9 cellular contexts compared by ENCODE assay signal in the genomic region with DNA sequence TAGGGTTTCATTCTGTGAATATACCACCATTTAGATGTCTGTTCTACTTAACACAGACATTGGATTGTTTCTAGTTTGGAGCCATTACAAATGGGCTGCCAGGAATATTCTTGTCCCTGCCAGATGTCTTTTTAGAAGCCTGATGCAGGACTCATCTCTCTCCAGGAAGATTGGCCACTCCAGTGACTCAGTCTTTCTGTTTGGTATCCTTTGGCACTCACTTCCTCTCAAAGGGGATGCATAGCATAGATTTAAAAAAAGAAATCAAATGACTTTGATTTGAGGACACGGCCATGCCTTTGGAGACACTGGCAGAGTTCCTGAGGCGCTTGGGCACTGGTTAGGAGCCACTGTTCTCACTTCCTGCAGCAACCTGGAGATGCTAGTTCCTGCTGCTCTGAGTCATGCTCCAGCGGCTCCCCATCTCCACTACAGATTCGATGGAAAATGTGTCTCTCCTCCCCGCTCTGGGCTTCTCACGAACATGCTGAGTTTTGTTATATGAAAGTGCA. TPM values are rescaled to one million over a fixed set of nuclear protein-coding genes. Genes with fewer than 3 reads are reported as not detected.
A peak's percentile ranks its signal among the peaks of the same experiment; 100 is the strongest.
DNase-seq lines count a peak whose midpoint lies in the region; ATAC-seq, FAIRE-seq and TF ChIP-seq lines count a peak whose summit lies in the region.
"Had no signal": no experiment of that assay in that cellular context is flagged by ENCODE, and none has a peak within 500 bp of the region (broad histone marks: within the 10 kb centered on the region; RNA-seq: fewer than 3 reads in every experiment).

No MANE protein-coding gene starts in this region.

- TF ChIP-seq CTCF in bronchial epithelial cell (IDR thresholded peaks at IDR 0.05; ENCODE audit: insufficient read depth, low read length, severe bottlenecking) (no peak), upper lobe of right lung (IDR thresholded peaks at IDR 0.05) (no peak)

- H3K4me1 Mint-ChIP-seq in stimulated activated effector memory CD8-positive, alpha-beta T cell treated with anti-CD3 and anti-CD28 coated beads, Interleukin-12 subunit alpha, Interleukin-12 subunit beta, amount 100 ng/mL, for 72 hours = no peaks in the 10 kb centered on the region

- H3K27me3 ChIP-seq in bronchial epithelial cell (ENCODE audit: control insufficient read depth, insufficient read depth, low read length) (no peaks in the 10 kb centered on the region), upper lobe of right lung (no peaks in the 10 kb centered on the region)

- no peak for FAIRE-seq in bronchial epithelial cell (lab: Jason Lieb, UNC)

- no peak overlapping the region for H3K27ac Mint-ChIP-seq in stimulated activated effector memory CD8-positive, alpha-beta T cell treated with anti-CD3 and anti-CD28 coated beads, Interleukin-12 subunit alpha, Interleukin-12 subunit beta, amount 100 ng/mL, for 72 hours
- H3K27ac Mint-ChIP-seq: B cell had no signal

- H3K4me3 ChIP-seq in bronchial epithelial cell (ENCODE audit: low read depth, low read length) (no peak overlapping the region), upper lobe of right lung (no peak overlapping the region)

- H3K27ac ChIP-seq in upper lobe of right lung = no peak overlapping the region

- H3K36me3 Mint-ChIP-seq in stimulated activated effector memory CD8-positive, alpha-beta T cell treated with anti-CD3 and anti-CD28 coated beads, Interleukin-12 subunit alpha, Interleukin-12 subunit beta, amount 100 ng/mL, for 72 hours = no peaks in the 10 kb centered on the region

- no peak overlapping the region for H3K4me3 Mint-ChIP-seq in stimulated activated effector memory CD8-positive, alpha-beta T cell treated with anti-CD3 and anti-CD28 coated beads, Interleukin-12 subunit alpha, Interleukin-12 subunit beta, amount 100 ng/mL, for 72 hours
- H3K4me3 Mint-ChIP-seq: B cell had no signal

- peak; percentile 17 for DNase-seq in activated CD4-positive, alpha-beta T cell treated with anti-CD3 and anti-CD28 coated beads for 48 hours
- no peak for DNase-seq in activated CD4-positive, alpha-beta T cell treated with anti-CD3 and anti-CD28 coated beads, Interleukin-2, amount 50 U/mL, for 1 hour
- DNase-seq in bronchial epithelial cell (ENCODE audit: low read depth) (peak; percentile 34), left kidney (ENCODE audit: low read depth, low spot score) (peak; percentile 36), upper lobe of right lung (no peak)
- no peak for DNase-seq in stimulated activated effector memory CD8-positive, alpha-beta T cell treated with anti-CD3 and anti-CD28 coated beads, Interleukin-12 subunit alpha, Interleukin-12 subunit beta, amount 100 ng/mL, for 72 hours (ENCODE audit: low spot score in 2 of 2)

- ATAC-seq in upper lobe of right lung (peak; percentile 47), HG03521 (IDR thresholded peaks at IDR 0.05; ENCODE audit: unreplicated experiment) (no peak), GM19397 (IDR thresholded peaks at IDR 0.05; ENCODE audit: unreplicated experiment) (no peak)
- no peak for ATAC-seq in stimulated activated effector memory CD8-positive, alpha-beta T cell treated with anti-CD3 and anti-CD28 coated beads, Interleukin-12 subunit alpha, Interleukin-12 subunit beta, amount 100 ng/mL, for 72 hours

- peaks cover 19% of the 10 kb centered on the region for H3K4me1 ChIP-seq in upper lobe of right lung

- intact Hi-C loops in upper lobe of right lung (cut with DNase I) = no loop called here

- H3K9me3 Mint-ChIP-seq in stimulated activated effector memory CD8-positive, alpha-beta T cell treated with anti-CD3 and anti-CD28 coated beads, Interleukin-12 subunit alpha, Interleukin-12 subunit beta, amount 100 ng/mL, for 72 hours = no peaks in the 10 kb centered on the region

- H3K36me3 ChIP-seq in bronchial epithelial cell (ENCODE audit: control insufficient read depth, insufficient read depth, low read length) (no peaks in the 10 kb centered on the region), upper lobe of right lung (no peaks in the 10 kb centered on the region)

- H3K9me3 ChIP-seq in upper lobe of right lung = no peaks in the 10 kb centered on the region

RNA-seq across cellular contexts. Expression of gene ZNF366, which starts 3.5 kb away (rescaled TPM):
- total RNA-seq in bronchial epithelial cell (not detected in 2 replicates), upper lobe of right lung (12.2 TPM)
- total RNA-seq: B cell had no signal

Comparison
In these comparisons a context has a peak if more than half of its experiments do, and no peak if none do; other contexts are left out.
1. DNase-seq: peak in activated CD4-positive, alpha-beta T cell treated with anti-CD3 and anti-CD28 coated beads for 48 hours (single experiment), bronchial epithelial cell (single experiment) and left kidney (single experiment); none in activated CD4-positive, alpha-beta T cell treated with anti-CD3 and anti-CD28 coated beads, Interleukin-2, amount 50 U/mL, for 1 hour (single experiment), upper lobe of right lung (single experiment) and stimulated activated effector memory CD8-positive, alpha-beta T cell treated with anti-CD3 and anti-CD28 coated beads, Interleukin-12 subunit alpha, Interleukin-12 subunit beta, amount 100 ng/mL, for 72 hours (0 of 2).
2. RNA of gene ZNF366, which starts 3.5 kb away (total RNA-seq): 12.2 TPM in upper lobe of right lung (single experiment); not detected in bronchial epithelial cell; every median in the first group is over 10 times any median in the second.